Comparison of ENCODE assay signal across 17 cellular contexts in genomic region chr16:52066951-52067350, GRCh38.
DNase-seq lines count a peak whose midpoint lies in the region; TF ChIP-seq lines count a peak whose summit lies in the region.
"Had no signal": no experiment of that assay in that cellular context is flagged by ENCODE, and none has a peak within 500 bp of the region (broad histone marks: within the 10 kb centered on the region; RNA-seq: fewer than 3 reads in every experiment).

No MANE protein-coding gene starts in this region.

- H3K9me3 Mint-ChIP-seq in endothelial cell (ENCODE audit: unreplicated experiment): no peaks in the 10 kb centered on the region

- H3K27ac Mint-ChIP-seq in endothelial cell (ENCODE audit: unreplicated experiment): peak overlapping the region; percentile 85
- H3K27ac Mint-ChIP-seq: IgD-negative memory B cell had no signal

- TF ChIP-seq CTCF in endothelial cell (IDR thresholded peaks at IDR 0.05; ENCODE audit: unreplicated experiment): no peak

- no peaks in the 10 kb centered on the region for H3K27me3 Mint-ChIP-seq in endothelial cell (ENCODE audit: unreplicated experiment)
- H3K27me3 Mint-ChIP-seq: IgD-negative memory B cell had no signal

- H3K36me3 Mint-ChIP-seq in endothelial cell (ENCODE audit: low read depth, unreplicated experiment): no peaks in the 10 kb centered on the region
- H3K36me3 Mint-ChIP-seq: IgD-negative memory B cell had no signal

- peak; percentile 9 for DNase-seq in G401 (ENCODE audit: low spot score)
- no peak for DNase-seq in endothelial cell (ENCODE audit: low spot score)
- DNase-seq in medulla oblongata (ENCODE audit: extremely low spot score): peak; percentile 86
- peak; percentile 92 for DNase-seq in superior temporal gyrus (ENCODE audit: extremely low spot score)
- no peak for DNase-seq in cortex of kidney (lab: John Stamatoyannopoulos, UW)
- no peak for DNase-seq in RKO (ENCODE audit: low spot score)
- DNase-seq in NCI-H2227 (lab: John Stamatoyannopoulos, UW; ENCODE audit: unreplicated experiment): no peak
- DNase-seq: GF-D8, GM23248, Karpas-422, NCI-H1417 treated with DMSO at 0.1 percent for 48 hours, NCI-H187 treated with DMSO at 0.1 percent for 48 hours, NCI-H226, NCI-H524 treated with DMSO at 0.1 percent for 48 hours, PC-3, SJCRH30 had no signal

- no peak overlapping the region for H3K4me3 Mint-ChIP-seq in endothelial cell (ENCODE audit: unreplicated experiment)
- H3K4me3 Mint-ChIP-seq: IgD-negative memory B cell had no signal

- in situ Hi-C loops in G401 (cut with HindIII; ENCODE audit: low sequenced_read_pairs): no loop called here

- peaks cover 8% of the 10 kb centered on the region for H3K4me1 Mint-ChIP-seq in endothelial cell (ENCODE audit: unreplicated experiment)
- H3K4me1 Mint-ChIP-seq: IgD-negative memory B cell had no signal

Comparison
In these comparisons a context has a peak if more than half of its experiments do, and no peak if none do; other contexts are left out.
1. DNase-seq: peak in G401 (single experiment), medulla oblongata (single experiment) and superior temporal gyrus (single experiment); none in endothelial cell (single experiment), cortex of kidney (single experiment), RKO (single experiment) and NCI-H2227 (single experiment).